3 cellular contexts compared by ENCODE assay signal in genomic region chr16:87653234-87653633, GRCh38.
TF ChIP-seq lines count a peak whose summit lies in the region.

No MANE protein-coding gene starts in this region.

TF ChIP-seq in HEK293, 187 proteins besides CTCF, POLR2A, EP300 and RAD21:
- TF ChIP-seq KLF1 (tag by site-specific recombination; IDR thresholded peaks at IDR 0.05) (no peak), GFI1B (tag by site-specific recombination; IDR thresholded peaks at IDR 0.05) (no peak), GLIS2 (tag by site-specific recombination; IDR thresholded peaks at IDR 0.05) (0 out of 2 replicates have a peak, but pooled peaks have one; percentile 30), ZNF530 (tag by site-specific recombination; IDR thresholded peaks at IDR 0.05; ENCODE audit: low read depth) (no peak), ZNF394 (tag by site-specific recombination; IDR thresholded peaks at IDR 0.05; ENCODE audit: borderline replicate concordance) (no peak), ZNF398 (tag by site-specific recombination; IDR thresholded peaks at IDR 0.05) (no peak), ZIC2 (tag by site-specific recombination; IDR thresholded peaks at IDR 0.05) (peak; percentile 92), ZNF664 (tag by site-specific recombination; IDR thresholded peaks at IDR 0.05) (no peak), ZNF510 (tag by site-specific recombination; IDR thresholded peaks at IDR 0.05; ENCODE audit: insufficient replicate concordance) (no peak), SCRT2 (tag by site-specific recombination; IDR thresholded peaks at IDR 0.05) (peak; percentile 92), ZNF514 (tag by site-specific recombination; IDR thresholded peaks at IDR 0.05) (no peak), SCRT1 (tag by site-specific recombination; IDR thresholded peaks at IDR 0.05; ENCODE audit: borderline replicate concordance) (peak; percentile 91; the same call in 1 of the 2 replicates), KLF16 (tag by site-specific recombination; IDR thresholded peaks at IDR 0.05) (no peak), ZXDB (tag by site-specific recombination; IDR thresholded peaks at IDR 0.05) (no peak), ZNF391 (tag by site-specific recombination; IDR thresholded peaks at IDR 0.05; ENCODE audit: borderline replicate concordance, low read depth) (no peak), ZNF610 (tag by site-specific recombination; IDR thresholded peaks at IDR 0.05; ENCODE audit: borderline replicate concordance) (no peak)
- TF ChIP-seq, protein P1, sequence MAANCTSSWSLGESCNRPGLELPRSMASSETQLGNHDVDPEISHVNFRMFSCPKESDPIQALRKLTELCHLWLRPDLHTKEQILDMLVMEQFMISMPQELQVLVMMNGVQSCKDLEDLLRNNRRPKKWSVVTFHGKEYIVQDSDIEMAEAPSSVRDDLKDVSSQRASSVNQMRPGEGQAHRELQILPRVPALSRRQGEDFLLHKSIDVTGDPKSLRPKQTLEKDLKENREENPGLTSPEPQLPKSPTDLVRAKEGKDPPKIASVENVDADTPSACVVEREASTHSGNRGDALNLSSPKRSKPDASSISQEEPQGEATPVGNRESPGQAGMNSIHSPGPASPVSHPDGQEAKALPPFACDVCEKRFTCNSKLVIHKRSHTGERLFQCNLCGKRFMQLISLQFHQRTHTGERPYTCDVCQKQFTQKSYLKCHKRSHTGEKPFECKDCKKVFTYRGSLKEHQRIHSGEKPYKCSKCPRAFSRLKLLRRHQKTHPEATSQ (tag by site-specific recombination; IDR thresholded peaks at IDR 0.05) = no peak

TF ChIP-seq in WTC11, 78 proteins besides CTCF, POLR2A, EP300 and RAD21:
- no peak for TF ChIP-seq ZNF219 (CRISPR knock-in tag; IDR thresholded peaks at IDR 0.05; ENCODE audit: borderline replicate concordance)
- TF ChIP-seq ZMAT4 (CRISPR knock-in tag; IDR thresholded peaks at IDR 0.05) = no peak
- TF ChIP-seq, protein P2, sequence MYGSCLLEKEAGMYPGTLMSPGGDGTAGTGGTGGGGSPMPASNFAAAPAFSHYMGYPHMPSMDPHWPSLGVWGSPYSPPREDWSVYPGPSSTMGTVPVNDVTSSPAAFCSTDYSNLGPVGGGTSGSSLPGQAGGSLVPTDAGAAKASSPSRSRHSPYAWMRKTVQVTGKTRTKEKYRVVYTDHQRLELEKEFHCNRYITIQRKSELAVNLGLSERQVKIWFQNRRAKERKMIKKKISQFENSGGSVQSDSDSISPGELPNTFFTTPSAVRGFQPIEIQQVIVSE (CRISPR knock-in tag; IDR thresholded peaks at IDR 0.05; ENCODE audit: borderline replicate concordance) = no peak
- peak; percentile 96 for TF ChIP-seq ZNF423 (CRISPR knock-in tag; IDR thresholded peaks at IDR 0.05)
TF ChIP-seq in WTC11: peak in this region for 1.

TF ChIP-seq in HepG2, 621 proteins besides CTCF, POLR2A, EP300 and RAD21:
- TF ChIP-seq ZFY (CRISPR knock-in tag; IDR thresholded peaks at IDR 0.05) (peak; percentile 66), TCF12 (IDR thresholded peaks at IDR 0.05) (no peak), TCF12 (CRISPR knock-in tag; IDR thresholded peaks at IDR 0.05) (no peak), STAG1 (CRISPR knock-in tag; IDR thresholded peaks at IDR 0.05) (peak; percentile 39), NFKB2 (CRISPR knock-in tag; IDR thresholded peaks at IDR 0.05; ENCODE audit: borderline replicate concordance) (0 out of 2 replicates have a peak, but pooled peaks have one; percentile 17), ZFX (CRISPR knock-in tag; IDR thresholded peaks at IDR 0.05; ENCODE audit: low read depth) (peak; percentile 60; the same call in 1 of the 2 replicates), XRCC5 (optimal IDR thresholded peaks at IDR 0.05; ENCODE audit: low read length) (peak; percentile 18), ZNF839 (CRISPR knock-in tag; IDR thresholded peaks at IDR 0.05; ENCODE audit: borderline replicate concordance) (no peak)
- TF ChIP-seq, protein P3, sequence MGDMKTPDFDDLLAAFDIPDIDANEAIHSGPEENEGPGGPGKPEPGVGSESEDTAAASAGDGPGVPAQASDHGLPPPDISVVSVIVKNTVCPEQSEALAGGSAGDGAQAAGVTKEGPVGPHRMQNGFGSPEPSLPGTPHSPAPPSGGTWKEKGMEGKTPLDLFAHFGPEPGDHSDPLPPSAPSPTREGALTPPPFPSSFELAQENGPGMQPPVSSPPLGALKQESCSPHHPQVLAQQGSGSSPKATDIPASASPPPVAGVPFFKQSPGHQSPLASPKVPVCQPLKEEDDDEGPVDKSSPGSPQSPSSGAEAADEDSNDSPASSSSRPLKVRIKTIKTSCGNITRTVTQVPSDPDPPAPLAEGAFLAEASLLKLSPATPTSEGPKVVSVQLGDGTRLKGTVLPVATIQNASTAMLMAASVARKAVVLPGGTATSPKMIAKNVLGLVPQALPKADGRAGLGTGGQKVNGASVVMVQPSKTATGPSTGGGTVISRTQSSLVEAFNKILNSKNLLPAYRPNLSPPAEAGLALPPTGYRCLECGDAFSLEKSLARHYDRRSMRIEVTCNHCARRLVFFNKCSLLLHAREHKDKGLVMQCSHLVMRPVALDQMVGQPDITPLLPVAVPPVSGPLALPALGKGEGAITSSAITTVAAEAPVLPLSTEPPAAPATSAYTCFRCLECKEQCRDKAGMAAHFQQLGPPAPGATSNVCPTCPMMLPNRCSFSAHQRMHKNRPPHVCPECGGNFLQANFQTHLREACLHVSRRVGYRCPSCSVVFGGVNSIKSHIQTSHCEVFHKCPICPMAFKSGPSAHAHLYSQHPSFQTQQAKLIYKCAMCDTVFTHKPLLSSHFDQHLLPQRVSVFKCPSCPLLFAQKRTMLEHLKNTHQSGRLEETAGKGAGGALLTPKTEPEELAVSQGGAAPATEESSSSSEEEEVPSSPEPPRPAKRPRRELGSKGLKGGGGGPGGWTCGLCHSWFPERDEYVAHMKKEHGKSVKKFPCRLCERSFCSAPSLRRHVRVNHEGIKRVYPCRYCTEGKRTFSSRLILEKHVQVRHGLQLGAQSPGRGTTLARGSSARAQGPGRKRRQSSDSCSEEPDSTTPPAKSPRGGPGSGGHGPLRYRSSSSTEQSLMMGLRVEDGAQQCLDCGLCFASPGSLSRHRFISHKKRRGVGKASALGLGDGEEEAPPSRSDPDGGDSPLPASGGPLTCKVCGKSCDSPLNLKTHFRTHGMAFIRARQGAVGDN (CRISPR knock-in tag; IDR thresholded peaks at IDR 0.05) = 0 out of 2 replicates have a peak, but pooled peaks have one; percentile 10
